In genomic region chr5:52987711-52988329, GRCh38 we compare ENCODE assay signal across 9 cellular contexts. TPM values are rescaled to one million over a fixed set of nuclear protein-coding genes. Genes with fewer than 3 reads are reported as not detected.
DNase-seq lines count a peak whose midpoint lies in the region; ATAC-seq and TF ChIP-seq lines count a peak whose summit lies in the region.
"Had no signal": no experiment of that assay in that cellular context is flagged by ENCODE, and none has a peak within 500 bp of the region (broad histone marks: within the 10 kb centered on the region; RNA-seq: fewer than 3 reads in every experiment).

No MANE protein-coding gene starts in this region.

- intact Hi-C loops in esophagus muscularis mucosa (cut with DNase I): no loop called here

- H3K79me2 ChIP-seq in smooth muscle cell (ENCODE audit: low read depth): peaks cover 4% of the 10 kb centered on the region

- H3K36me3 ChIP-seq in esophagus muscularis mucosa (no peaks in the 10 kb centered on the region), smooth muscle cell (ENCODE audit: low read depth) (no peaks in the 10 kb centered on the region)

- DNase-seq in activated CD4-positive, CD25-positive, alpha-beta regulatory T cell treated with anti-CD3 and anti-CD28 coated beads, Interleukin-2, amount 50 U/mL, for 72 hours: no peak
- DNase-seq in SW 1271 (lab: John Stamatoyannopoulos, UW): peak; percentile 25 to 82
- DNase-seq in esophagus muscularis mucosa (ENCODE audit: extremely low spot score): no peak
- no peak for DNase-seq in smooth muscle cell (lab: John Stamatoyannopoulos, UW; ENCODE audit: unreplicated experiment)
- no peak for DNase-seq in NCI-H128 (lab: John Stamatoyannopoulos, UW; ENCODE audit: unreplicated experiment)
- DNase-seq in OCI-M1 (lab: John Stamatoyannopoulos, UW): no peak
- DNase-seq: NCI-H510A treated with DMSO at 0.1 percent for 48 hours had no signal

- peaks cover 15 to 42% (median 36%) of the 10 kb centered on the region in 4 donors for H3K4me1 ChIP-seq in esophagus muscularis mucosa
- H3K4me1 ChIP-seq in smooth muscle cell (ENCODE audit: low read depth): peaks cover 20% of the 10 kb centered on the region

- no peak overlapping the region for H3K4me3 ChIP-seq in esophagus muscularis mucosa
- no peak overlapping the region for H3K4me3 ChIP-seq in smooth muscle cell

- H3K9me3 ChIP-seq in esophagus muscularis mucosa: no peaks in the 10 kb centered on the region
- no peaks in the 10 kb centered on the region for H3K9me3 ChIP-seq in smooth muscle cell (replicated peaks; ENCODE audit: low read depth)

- no peak for TF ChIP-seq EP300 in esophagus muscularis mucosa (IDR thresholded peaks at IDR 0.05)

- no peaks in the 10 kb centered on the region for H4K20me1 ChIP-seq in smooth muscle cell (ENCODE audit: low read depth)

- H3F3A ChIP-seq in smooth muscle cell (ENCODE audit: low read depth): peaks cover 3% of the 10 kb centered on the region

- WGBS in esophagus muscularis mucosa: 79% methylated on average over 4 of the region's 4 CpGs
- WGBS in smooth muscle cell (ENCODE audit: low lambda C conversion rate): 47% methylated on average over 4 of the region's 4 CpGs

- H3K9ac ChIP-seq in smooth muscle cell (ENCODE audit: low read depth): peak overlapping the region; percentile 55

- H3K27me3 ChIP-seq in esophagus muscularis mucosa: no peaks in the 10 kb centered on the region
- no peaks in the 10 kb centered on the region for H3K27me3 ChIP-seq in smooth muscle cell (ENCODE audit: low read depth)

- no peak overlapping the region for H2AFZ ChIP-seq in smooth muscle cell (ENCODE audit: low read depth)

- TF ChIP-seq POLR2A in esophagus muscularis mucosa (IDR thresholded peaks at IDR 0.05; ENCODE audit: low read depth): no peak

- H3K27ac ChIP-seq in esophagus muscularis mucosa (replicated peaks in 1 of 4) (peak overlapping the region in 3 of 4 donors; percentile 74 to 82 (median 76)), smooth muscle cell (ENCODE audit: low read depth) (peak overlapping the region; percentile 87)

- TF ChIP-seq CTCF in esophagus muscularis mucosa (IDR thresholded peaks at IDR 0.05) (no peak), smooth muscle cell (IDR thresholded peaks at IDR 0.05; ENCODE audit: borderline replicate concordance, insufficient read depth, poor library complexity, severe bottlenecking) (no peak)

- H3K4me2 ChIP-seq in smooth muscle cell: peak overlapping the region; percentile 97

- ATAC-seq in activated CD4-positive, CD25-positive, alpha-beta regulatory T cell treated with anti-CD3 and anti-CD28 coated beads, Interleukin-2, amount 50 U/mL, for 24 hours: peak; percentile 74 to 79
- ATAC-seq in GM19397 (IDR thresholded peaks at IDR 0.05; ENCODE audit: unreplicated experiment): no peak

RNA-seq across cellular contexts. Expression of gene ITGA2, which starts 1.3 kb away (rescaled TPM):
- total RNA-seq in esophagus muscularis mucosa: 1 to 10 TPM; 5.0 to 9.6 (median 7.8) TPM
- 16.4 and 19.2 TPM in 2 replicates for total RNA-seq in smooth muscle cell
- 1.5 and 5.4 TPM in 2 replicates for polyA plus RNA-seq in smooth muscle cell

Comparison
In these comparisons a context has a peak if more than half of its experiments do, and no peak if none do; other contexts are left out.
1. DNase-seq: peak in SW 1271 (2 of 2); none in activated CD4-positive, CD25-positive, alpha-beta regulatory T cell treated with anti-CD3 and anti-CD28 coated beads, Interleukin-2, amount 50 U/mL, for 72 hours (single experiment), esophagus muscularis mucosa (single experiment), smooth muscle cell (single experiment), NCI-H128 (single experiment) and OCI-M1 (single experiment).